20 cellular contexts compared by ENCODE assay signal in genomic region chr6:489001-489400, GRCh38.
DNase-seq lines count a peak whose midpoint lies in the region; ATAC-seq and TF ChIP-seq lines count a peak whose summit lies in the region.
"Had no signal": no experiment of that assay in that cellular context is flagged by ENCODE, and none has a peak within 500 bp of the region (broad histone marks: within the 10 kb centered on the region; RNA-seq: fewer than 3 reads in every experiment).

No MANE protein-coding gene starts in this region.

- no peak overlapping the region for H3K27ac ChIP-seq in CD4-positive, alpha-beta T cell (ENCODE audit: low read depth, low read length)
- H3K27ac ChIP-seq: hepatocyte, tibial nerve, VCaP had no signal

- no peak for TF ChIP-seq CTCF in CD4-positive, alpha-beta T cell (IDR thresholded peaks at IDR 0.05)
- TF ChIP-seq CTCF in GM12865 (IDR thresholded peaks at IDR 0.05; ENCODE audit: insufficient read depth, low read depth, low read length, missing control alignments) (no peak), activated B cell treated with CpG ODN at 0.5 μM for 24 hours (IDR thresholded peaks at IDR 0.05) (no peak), mesothelial cell of epicardium (IDR thresholded peaks at IDR 0.05; ENCODE audit: unreplicated experiment) (no peak)

- H3K4me3 Mint-ChIP-seq in CD4-positive, alpha-beta T cell = peak overlapping the region; percentile 70
- H3K4me3 Mint-ChIP-seq in activated B cell treated with CpG ODN at 0.5 μM for 24 hours = peak overlapping the region; percentile 21
- H3K4me3 Mint-ChIP-seq in mesothelial cell of epicardium = no peak overlapping the region
- H3K4me3 Mint-ChIP-seq: endodermal cell, nephron progenitor cell had no signal

- DNase-seq in CD4-positive, alpha-beta T cell = no peak
- DNase-seq in GM12865 (ENCODE audit: low read depth) = peak; percentile 37
- DNase-seq in activated B cell treated with CpG ODN at 0.5 μM for 24 hours = no peak
- peak; percentile 47 for DNase-seq in germinal center (ENCODE audit: low spot score)
- DNase-seq in GM19240 (ENCODE audit: insufficient read length, low spot score) = no peak
- DNase-seq in mesothelial cell of epicardium (ENCODE audit: low spot score in 2 of 2, unreplicated experiment in 2 of 2) = no peak
- DNase-seq: anterior cingulate cortex; endodermal cell; kidney; mammary epithelial cell; NCI-H187 treated with DMSO at 0.1 percent for 48 hours; NCI-H345; nephron progenitor cell; stimulated activated CD4-positive, alpha-beta T cell treated with anti-CD3 and anti-CD28 coated beads, Interleukin-4, amount 100 ng/mL, for 4 hours had no signal

- H3K9me3 ChIP-seq in CD4-positive, alpha-beta T cell (ENCODE audit: control insufficient read depth, low read length) = no peaks in the 10 kb centered on the region

- POLR2A ChIA-PET in CD4-positive, alpha-beta T cell (lab: Charles Lee) = interaction anchor here (0.9 to 3.6 kb wide), 11 partner anchors 9 to 97 kb away, joined by 3 to 26 read pairs (median 5); partner anchors contain the start of gene IRF4
- POLR2A ChIA-PET in activated B cell treated with CpG ODN at 0.5 μM for 24 hours (lab: Charles Lee) = interaction anchor here (0.6 to 9.0 kb wide), 14 partner anchors 10 to 309 kb away, joined by 3 to 80 read pairs (median 4); partner anchors contain the start of genes DUSP22 and IRF4

- H3K27me3 ChIP-seq in CD4-positive, alpha-beta T cell (ENCODE audit: control insufficient read depth, insufficient read depth, low read length) = no peaks in the 10 kb centered on the region
- H3K27me3 ChIP-seq: hepatocyte, tibial nerve had no signal

- H3K9me3 Mint-ChIP-seq in CD4-positive, alpha-beta T cell = no peaks in the 10 kb centered on the region
- H3K9me3 Mint-ChIP-seq in activated B cell treated with CpG ODN at 0.5 μM for 24 hours = no peaks in the 10 kb centered on the region
- H3K9me3 Mint-ChIP-seq in mesothelial cell of epicardium = peaks cover 23% of the 10 kb centered on the region

- intact Hi-C loops in CD4-positive, alpha-beta T cell (cut with DNase I, micrococcal nuclease) = no loop called here
- intact Hi-C loops in activated B cell treated with CpG ODN at 0.5 μM for 24 hours (cut with micrococcal nuclease) = loop anchor here (2.0 to 5.0 kb wide), 5 partner anchors 14 to 302 kb away; no protein-coding TSS in a partner anchor

- H3K36me3 Mint-ChIP-seq in CD4-positive, alpha-beta T cell (ENCODE audit: low read depth) = peaks cover 55% of the 10 kb centered on the region
- H3K36me3 Mint-ChIP-seq in activated B cell treated with CpG ODN at 0.5 μM for 24 hours (ENCODE audit: low read depth) (peaks cover 35% of the 10 kb centered on the region), mesothelial cell of epicardium (peaks cover 54% of the 10 kb centered on the region)

- peaks cover 62% of the 10 kb centered on the region for H3K4me1 Mint-ChIP-seq in CD4-positive, alpha-beta T cell (ENCODE audit: low read depth)
- H3K4me1 Mint-ChIP-seq in activated B cell treated with CpG ODN at 0.5 μM for 24 hours (peaks cover 76% of the 10 kb centered on the region), mesothelial cell of epicardium (no peaks in the 10 kb centered on the region)
- H3K4me1 Mint-ChIP-seq: endodermal cell, nephron progenitor cell had no signal

- H3K27ac Mint-ChIP-seq in CD4-positive, alpha-beta T cell = peak overlapping the region; percentile 83
- H3K27ac Mint-ChIP-seq in activated B cell treated with CpG ODN at 0.5 μM for 24 hours = peak overlapping the region; percentile 92
- H3K27ac Mint-ChIP-seq in mesothelial cell of epicardium = no peak overlapping the region
- H3K27ac Mint-ChIP-seq: endodermal cell, nephron progenitor cell had no signal

- no peak overlapping the region for H3K4me3 ChIP-seq in GM12865 (ENCODE audit: low read depth, low read length)
- H3K4me3 ChIP-seq: hepatocyte, skin epidermis, tibial nerve had no signal

- CTCF ChIA-PET in CD4-positive, alpha-beta T cell (lab: Charles Lee) = no interaction called here
- CTCF ChIA-PET in activated B cell treated with CpG ODN at 0.5 μM for 24 hours (lab: Charles Lee) = interaction anchor here (1.3 to 2.3 kb wide), 5 partner anchors 13 to 100 kb away, joined by 3 to 5 read pairs (median 3); no protein-coding TSS in a partner anchor

- no peak for ATAC-seq in CD4-positive, alpha-beta T cell (ENCODE audit: poor library complexity)
- ATAC-seq in activated B cell treated with CpG ODN at 0.5 μM for 24 hours (ENCODE audit: low read depth) (no peak), HG02973 (IDR thresholded peaks at IDR 0.05; ENCODE audit: unreplicated experiment) (no peak), GM21576 (IDR thresholded peaks at IDR 0.05; ENCODE audit: unreplicated experiment) (no peak)

- H3K27me3 Mint-ChIP-seq in CD4-positive, alpha-beta T cell = no peaks in the 10 kb centered on the region
- H3K27me3 Mint-ChIP-seq in activated B cell treated with CpG ODN at 0.5 μM for 24 hours (no peaks in the 10 kb centered on the region), mesothelial cell of epicardium (ENCODE audit: low read depth) (no peaks in the 10 kb centered on the region)

Comparison
In these comparisons a context has a peak if more than half of its experiments do, and no peak if none do; other contexts are left out.
1. DNase-seq: peak in GM12865 (single experiment) and germinal center (single experiment); none in CD4-positive, alpha-beta T cell (0 of 10), activated B cell treated with CpG ODN at 0.5 μM for 24 hours (single experiment), GM19240 (single experiment) and mesothelial cell of epicardium (0 of 2).